Comparison of ENCODE assay signal across 8 cellular contexts in the genomic region with DNA sequence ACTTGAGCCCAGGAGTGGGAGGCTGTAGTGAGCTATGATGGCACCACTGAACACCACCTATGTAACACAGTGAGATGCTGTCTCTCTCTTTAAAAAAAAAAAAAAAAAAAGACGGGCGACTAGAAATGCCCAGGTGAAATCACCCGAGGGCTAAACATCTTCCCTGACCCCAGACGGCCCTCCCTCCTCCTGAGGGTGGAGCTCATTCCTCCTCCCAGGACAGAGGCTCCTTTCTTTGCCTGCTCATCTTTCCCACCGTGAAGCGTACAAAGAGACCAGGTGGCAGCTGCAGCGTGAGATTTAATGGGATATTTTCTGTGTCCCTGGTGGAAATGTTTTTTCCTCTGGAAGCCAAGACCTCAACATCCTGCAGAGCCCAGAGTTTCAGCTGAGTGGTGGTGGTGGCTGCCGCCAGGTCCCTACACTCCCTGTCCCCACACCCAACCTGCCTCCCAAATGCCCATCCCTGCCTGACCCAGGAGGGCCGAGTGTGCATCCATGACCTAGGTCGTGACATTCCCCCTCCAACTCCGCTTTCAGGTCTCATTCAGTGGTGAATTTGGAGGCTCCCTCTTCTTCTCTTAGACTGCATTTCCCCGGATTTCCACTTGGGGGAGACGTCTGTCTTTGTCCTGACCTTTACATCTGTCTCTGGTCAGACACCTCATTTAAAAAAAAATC. TPM values are rescaled to one million over a fixed set of nuclear protein-coding genes. Genes with fewer than 3 reads are reported as not detected.
DNase-seq lines count a peak whose midpoint lies in the region; ATAC-seq and TF ChIP-seq lines count a peak whose summit lies in the region.

No MANE protein-coding gene starts in this region.

- WGBS in mammary epithelial cell (ENCODE audit: low coverage, missing lambda C conversion rate), result 4% methylated on average over 12 of the region's 13 CpGs
- WGBS in stomach, 5 donors, result 16 to 18% (median 16%) methylated on average over 13 of the region's 13 CpGs

- ATAC-seq in GM21423 (IDR thresholded peaks at IDR 0.05; ENCODE audit: unreplicated experiment), result no peak

- no peak overlapping the region for H3K9ac ChIP-seq in Karpas-422 (ENCODE audit: low read length)
- no peak overlapping the region for H3K9ac ChIP-seq in mammary epithelial cell (ENCODE audit: insufficient read depth, low read length)

- H3K4me2 ChIP-seq in Karpas-422 (ENCODE audit: low read depth, low read length, poor library complexity, severe bottlenecking) (no peak overlapping the region), mammary epithelial cell (ENCODE audit: insufficient read depth, low read depth, low read length) (no peak overlapping the region)

- H3K27ac ChIP-seq in Karpas-422 (ENCODE audit: low read length), result no peak overlapping the region
- H3K27ac ChIP-seq in mammary epithelial cell (ENCODE audit: insufficient read depth, low read depth, low read length), result no peak overlapping the region
- H3K27ac ChIP-seq in stomach, result no peak overlapping the region

- in situ Hi-C loops in mammary epithelial cell (cut with MboI; ENCODE audit: low sequenced_read_pairs in 2 of 2), result loop anchor here in 1 of 2 donors (5.0 kb wide), 1 partner anchor 483 kb away; no protein-coding TSS in a partner anchor

- no peaks in the 10 kb centered on the region for H4K20me1 ChIP-seq in Karpas-422 (ENCODE audit: insufficient read depth, low read depth, low read length)
- H4K20me1 ChIP-seq in mammary epithelial cell (ENCODE audit: insufficient read depth, low read length), result no peaks in the 10 kb centered on the region

- H3K9me3 ChIP-seq in Karpas-422 (ENCODE audit: low read length) (no peaks in the 10 kb centered on the region), mammary epithelial cell (replicated peaks; ENCODE audit: insufficient read depth, low read length) (no peaks in the 10 kb centered on the region), stomach (no peaks in the 10 kb centered on the region)

- DNase-seq in NOMO-1 treated with DMSO at 0.1 percent for 48 hours (lab: John Stamatoyannopoulos, UW; ENCODE audit: unreplicated experiment) (peak; percentile 11), NOMO-1 treated with dmso at 0.1 percent for 144 hours (lab: John Stamatoyannopoulos, UW; ENCODE audit: unreplicated experiment) (no peak), Karpas-422 (peak; percentile 69), SHP77 treated with DMSO at 0.1 percent for 48 hours (lab: John Stamatoyannopoulos, UW) (peak; percentile 10), mammary epithelial cell (peak; percentile 46), kidney tubule cell (ENCODE audit: low spot score) (peak; percentile 64), stomach (peak; percentile 46)

- H3K4me3 ChIP-seq in Karpas-422 (ENCODE audit: low read length) (no peak overlapping the region), mammary epithelial cell (replicated peaks in 1 of 3; ENCODE audit: insufficient read depth in 1 of 3, low read depth in 2 of 3, low read length in 3 of 3) (no peak overlapping the region), stomach (no peak overlapping the region)

- no peaks in the 10 kb centered on the region for H3K27me3 ChIP-seq in Karpas-422 (ENCODE audit: low read length)
- no peaks in the 10 kb centered on the region for H3K27me3 ChIP-seq in mammary epithelial cell (ENCODE audit: insufficient read depth, low read length)
- H3K27me3 ChIP-seq in stomach, result peaks cover 0 to 15% (median 0%) of the 10 kb centered on the region in 3 donors

- H2AFZ ChIP-seq in Karpas-422 (ENCODE audit: low read length) (no peak overlapping the region), mammary epithelial cell (ENCODE audit: low read depth, low read length) (no peak overlapping the region)

- H3K36me3 ChIP-seq in Karpas-422 (ENCODE audit: insufficient read depth, low read length) (no peaks in the 10 kb centered on the region), mammary epithelial cell (ENCODE audit: insufficient read depth, low read length) (no peaks in the 10 kb centered on the region), stomach (no peaks in the 10 kb centered on the region)

- H3K4me1 ChIP-seq in Karpas-422 (ENCODE audit: low read length), result no peaks in the 10 kb centered on the region
- peaks cover 4% of the 10 kb centered on the region for H3K4me1 ChIP-seq in mammary epithelial cell (ENCODE audit: insufficient read depth, low read length)
- H3K4me1 ChIP-seq in stomach, result no peaks in the 10 kb centered on the region

- CTCF ChIA-PET in mammary epithelial cell (lab: Charles Lee; ENCODE audit: low non-redundant PET), result interaction anchor here (0.6 to 2.5 kb wide), 2 partner anchors 401 to 487 kb away, joined by 3 to 47 read pairs; no protein-coding TSS in a partner anchor

- intact Hi-C loops in mammary epithelial cell (cut with micrococcal nuclease), result loop anchor here (1.0 kb wide), 1 partner anchor 484 kb away; no protein-coding TSS in a partner anchor
- intact Hi-C loops in stomach (cut with DNase I; ENCODE audit: low total_unique reads), result no loop called here

- dilution Hi-C loops in mammary epithelial cell (cut with HindIII; ENCODE audit: low sequenced_read_pairs), result loop anchor here (25.0 kb wide), 2 partner anchors 187 to 287 kb away; a partner anchor contains a TSS

- BruUV-seq in mammary epithelial cell (replicated peaks; lab: Mats Ljungman, UMichigan), result no TSS peak

- no peak for TF ChIP-seq EP300 in stomach (IDR thresholded peaks at IDR 0.05)

- H3K79me2 ChIP-seq in Karpas-422 (ENCODE audit: low read length) (no peaks in the 10 kb centered on the region), mammary epithelial cell (ENCODE audit: insufficient read depth, low read length) (no peaks in the 10 kb centered on the region)

- no peaks in the 10 kb centered on the region for H3K9me2 ChIP-seq in Karpas-422 (replicated peaks; ENCODE audit: insufficient read depth, low read length)

- TF ChIP-seq CTCF in mammary epithelial cell (conservative IDR thresholded peaks at IDR 0.05 in 1 of 2, IDR thresholded peaks at IDR 0.05 in 1 of 2; ENCODE audit: extremely low read depth in 1 of 2, insufficient read depth in 1 of 2, low read depth in 1 of 2, low read length in 2 of 2) (peak; percentile 78 to 82), stomach (IDR thresholded peaks at IDR 0.05) (peak in 5 of 7 experiments; percentile 33 to 73 (median 61))

- no peak for TF ChIP-seq POLR2A in stomach (IDR thresholded peaks at IDR 0.05)

RNA-seq across cellular contexts. Expression of a gene that starts 14.4 kb away (rescaled TPM):
- total RNA-seq in Karpas-422 (2014; rRNA removed; shearing (Covaris generic); ENCODE audit: low replicate concordance), result not detected in 2 replicates
- total RNA-seq in mammary epithelial cell, result 1 to 10 TPM in 1 of 2 donors, under 1 TPM in 1; 0.38 to 3.2 TPM
- 0.18 TPM for polyA plus RNA-seq in mammary epithelial cell
- not detected for polyA minus RNA-seq in mammary epithelial cell
- total RNA-seq in stomach, result 10 to 100 TPM in 3 of 5 donors, 1 to 10 TPM in 2; 6.1 to 77.2 (median 24.2) TPM
- 10 to 100 TPM; 16.3 to 30.3 (median 24.9) TPM for polyA plus RNA-seq in stomach
